In genomic region chr5:77076961-77077820, GRCh38 we compare ENCODE assay signal across 8 cellular contexts. TPM values are rescaled to one million over a fixed set of nuclear protein-coding genes. Genes with fewer than 3 reads are reported as not detected.
A peak's percentile ranks its signal among the peaks of the same experiment; 100 is the strongest.
DNase-seq lines count a peak whose midpoint lies in the region; ATAC-seq, FAIRE-seq and TF ChIP-seq lines count a peak whose summit lies in the region.

No MANE protein-coding gene starts in this region.

- H2AFZ ChIP-seq in H1 (ENCODE audit: low read length): peak overlapping the region; percentile 31; the same call in 1 of the 2 replicates

- H4K5ac ChIP-seq in H1 (ENCODE audit: insufficient read length, low read depth, low read length): no peak overlapping the region

- peak; percentile 72 to 90 (median 82) for TF ChIP-seq CTCF in H1 (IDR thresholded peaks at IDR 0.05; ENCODE audit: control extremely low read depth in 1 of 3, insufficient read depth in 1 of 3, low read depth in 1 of 3, low read length in 3 of 3)

- peaks cover 6% of the 10 kb centered on the region for H3K4me1 Mint-ChIP-seq in activated CD8-positive, alpha-beta T cell treated with anti-CD3 and anti-CD28 coated beads, Interleukin-2, amount 10 ng/mL, durations not matched to agents 7 days and 5 days (ENCODE audit: low read depth)

- H3K4ac ChIP-seq in H1 (replicated peaks; ENCODE audit: insufficient read length, low read depth, low read length): no peak overlapping the region

- H3K4me3 ChIP-seq in H1 (ENCODE audit: extremely low read depth in 1 of 4, insufficient read depth in 2 of 4, low read depth in 3 of 4, low read length in 4 of 4): peak overlapping the region; percentile 41 to 72 (median 63)

- H2BK12ac ChIP-seq in H1 (ENCODE audit: low read depth, low read length): no peak overlapping the region

- H3K9me3 Mint-ChIP-seq in activated CD8-positive, alpha-beta T cell treated with anti-CD3 and anti-CD28 coated beads, Interleukin-2, amount 10 ng/mL, durations not matched to agents 7 days and 5 days (ENCODE audit: insufficient read depth): no peaks in the 10 kb centered on the region

- ATAC-seq in GM21723 (IDR thresholded peaks at IDR 0.05; ENCODE audit: unreplicated experiment): peak; percentile 87
- peak; percentile 89 for ATAC-seq in activated CD8-positive, alpha-beta T cell treated with anti-CD3 and anti-CD28 coated beads, Interleukin-2, amount 10 ng/mL, durations not matched to agents 7 days and 5 days
- no peak for ATAC-seq in HG03378 (IDR thresholded peaks at IDR 0.05; ENCODE audit: unreplicated experiment)

- no peak overlapping the region for H4K91ac ChIP-seq in H1 (replicated peaks; ENCODE audit: insufficient read length, low read length)

- peaks cover 4% of the 10 kb centered on the region; the same call in 1 of the 2 replicates for H3K23me2 ChIP-seq in H1 (ENCODE audit: low read depth, low read length)

- TF ChIP-seq POLR2A in H1 (IDR thresholded peaks at IDR 0.05; ENCODE audit: control extremely low read depth in 1 of 2, low read depth in 2 of 2, low read length in 2 of 2): peak in 1 of 2 experiments; percentile 42; a peak in 1 of 3 replicates

- H3K36me3 Mint-ChIP-seq in activated CD8-positive, alpha-beta T cell treated with anti-CD3 and anti-CD28 coated beads, Interleukin-2, amount 10 ng/mL, durations not matched to agents 7 days and 5 days (ENCODE audit: low read depth): peaks cover 2% of the 10 kb centered on the region

- H3K27ac Mint-ChIP-seq in activated CD8-positive, alpha-beta T cell treated with anti-CD3 and anti-CD28 coated beads, Interleukin-2, amount 10 ng/mL, durations not matched to agents 7 days and 5 days: no peak overlapping the region

- H4K20me1 ChIP-seq in H1 (replicated peaks in 1 of 2; ENCODE audit: control insufficient read depth in 1 of 2, insufficient read depth in 2 of 2, low read length in 2 of 2): no peaks in the 10 kb centered on the region

- H3K79me1 ChIP-seq in H1 (ENCODE audit: low read depth, low read length): no peaks in the 10 kb centered on the region

- peak; percentile 82 for DNase-seq in Daoy (ENCODE audit: low read depth)
- DNase-seq in NCI-H1105 (lab: John Stamatoyannopoulos, UW): peak; percentile 44
- DNase-seq in activated CD8-positive, alpha-beta T cell treated with anti-CD3 and anti-CD28 coated beads, Interleukin-2, amount 10 ng/mL, durations not matched to agents 7 days and 5 days: peak; percentile 68
- DNase-seq in H1 (ENCODE audit: low read depth in 1 of 2, low spot score in 2 of 2): peak in 1 of 2 experiments; percentile 94
- peak; percentile 93 for DNase-seq in mesenteric fat pad (ENCODE audit: low spot score)
- DNase-seq in stimulated activated CD8-positive, alpha-beta memory T cell treated with anti-CD3 and anti-CD28 coated beads, Interleukin-2, amount 100 ng/mL, for 48 hours (ENCODE audit: low read depth in 2 of 2): peak; percentile 50 to 58

- H3K4me3 Mint-ChIP-seq in activated CD8-positive, alpha-beta T cell treated with anti-CD3 and anti-CD28 coated beads, Interleukin-2, amount 10 ng/mL, durations not matched to agents 7 days and 5 days: peak overlapping the region; percentile 52

- CTCF ChIA-PET in activated CD8-positive, alpha-beta T cell treated with anti-CD3 and anti-CD28 coated beads, Interleukin-2, amount 10 ng/mL, durations not matched to agents 7 days and 5 days (lab: Charles Lee): interaction anchor here (0.7 to 2.6 kb wide), 29 partner anchors 10 to 586 kb away, joined by 3 to 34 read pairs (median 3); partner anchors contain the start of genes AGGF1, WDR41 and ZBED3
- CTCF ChIA-PET in H1 (lab: Charles Lee; ENCODE audit: partially characterized antibody): interaction anchor here (0.7 to 2.9 kb wide), 28 partner anchors 9 to 362 kb away, joined by 3 to 15 read pairs (median 5); partner anchors contain the start of genes AGGF1, S100Z and ZBED3

- no peak overlapping the region for H3K18ac ChIP-seq in H1 (ENCODE audit: extremely low read depth, low read length)

- no peak overlapping the region for H3K23ac ChIP-seq in H1 (ENCODE audit: insufficient read length)

- peak overlapping the region; percentile 48 to 90 for H3K4me2 ChIP-seq in H1 (ENCODE audit: insufficient read depth in 1 of 2, low read depth in 2 of 2, low read length in 2 of 2)

- H2BK15ac ChIP-seq in H1 (ENCODE audit: low read length): no peak overlapping the region

- H4K8ac ChIP-seq in H1 (ENCODE audit: extremely low read depth, insufficient read depth, low read length): no peak overlapping the region

- peak in 1 of 2 experiments; percentile 47; a peak in 1 of 3 replicates for TF ChIP-seq EP300 in H1 (IDR thresholded peaks at IDR 0.05; ENCODE audit: borderline replicate concordance in 1 of 2, low read depth in 2 of 2, low read length in 2 of 2)

- H2BK5ac ChIP-seq in H1 (ENCODE audit: low read depth, low read length): no peak overlapping the region; the same call in 1 of the 2 replicates

- no peaks in the 10 kb centered on the region for H3K36me3 ChIP-seq in H1 (ENCODE audit: control insufficient read depth in 2 of 4, insufficient read depth in 4 of 4, low read length in 3 of 4)

- TF ChIP-seq RAD21 in H1 (IDR thresholded peaks at IDR 0.05 in 1 of 2, conservative IDR thresholded peaks at IDR 0.05 in 1 of 2; ENCODE audit: low read depth in 2 of 2, low read length in 2 of 2): peak; percentile 56 to 83; a peak in 3 of 4 replicates

- POLR2A ChIA-PET in activated CD8-positive, alpha-beta T cell treated with anti-CD3 and anti-CD28 coated beads, Interleukin-2, amount 10 ng/mL, durations not matched to agents 7 days and 5 days (lab: Charles Lee): interaction anchor here (0.6 to 1.5 kb wide), 2 partner anchors 18 to 47 kb away, joined by 3 to 5 read pairs; partner anchors contain the start of gene AGGF1
- POLR2A ChIA-PET in H1 (lab: Charles Lee; ENCODE audit: partially characterized antibody): interaction anchor here (0.6 to 2.7 kb wide), 12 partner anchors 9 to 1492 kb away, joined by 3 to 76 read pairs (median 4); partner anchors contain the start of gene ZBED3

- H3K27ac ChIP-seq in H1 (ENCODE audit: low read depth, low read length): no peak overlapping the region

- H2BK20ac ChIP-seq in H1 (ENCODE audit: low read length): no peak overlapping the region

- H3K56ac ChIP-seq in H1 (replicated peaks; ENCODE audit: insufficient read length, low read depth, low read length): no peak overlapping the region

- no peak overlapping the region for H2AK5ac ChIP-seq in H1 (ENCODE audit: low read depth, low read length)

- no peaks in the 10 kb centered on the region for H3K79me2 ChIP-seq in H1 (ENCODE audit: control insufficient read depth in 1 of 2, insufficient read depth in 2 of 2, low read length in 2 of 2)

- no peaks in the 10 kb centered on the region for H3K9me3 ChIP-seq in H1 (ENCODE audit: insufficient read depth in 2 of 2, low read depth in 1 of 2, low read length in 1 of 2)

- H3K9ac ChIP-seq in H1 (replicated peaks in 1 of 4; ENCODE audit: extremely low read depth in 1 of 4, low read depth in 3 of 4, low read length in 3 of 4): peak overlapping the region in 3 of 4 experiments; percentile 25 to 79 (median 47); a peak in 5 of 7 replicates

- peaks cover 0 to 4% (median 2%) of the 10 kb centered on the region in 4 experiments; a peak in 1 of 7 replicates for H3K27me3 ChIP-seq in H1 (replicated peaks in 1 of 4; ENCODE audit: control insufficient read depth in 3 of 4, extremely low read depth in 1 of 4, insufficient read depth in 3 of 4, low read length in 3 of 4)

- no peak overlapping the region for H3K14ac ChIP-seq in H1 (ENCODE audit: insufficient read length)

- no peaks in the 10 kb centered on the region; a peak in 2 of 7 replicates for H3K4me1 ChIP-seq in H1 (replicated peaks in 1 of 4; ENCODE audit: control insufficient read depth in 3 of 4, insufficient read depth in 4 of 4, low read length in 3 of 4)

- peaks cover 2% of the 10 kb centered on the region for H3K27me3 Mint-ChIP-seq in activated CD8-positive, alpha-beta T cell treated with anti-CD3 and anti-CD28 coated beads, Interleukin-2, amount 10 ng/mL, durations not matched to agents 7 days and 5 days (ENCODE audit: low read depth)

- 8% methylated on average over 58 of the region's 102 CpGs; no CpG with 5 or more reads in 1 of the 2 experiments for WGBS in H1 (ENCODE audit: extremely low coverage in 1 of 2, insufficient coverage in 1 of 2, insufficient read length in 1 of 2, insufficient replicate concordance in 2 of 2, low coverage in 1 of 2, low lambda C conversion rate in 2 of 2, missing lambda C conversion rate in 1 of 2), 2 experiments

- no peak overlapping the region for H2BK120ac ChIP-seq in H1 (replicated peaks; ENCODE audit: low read depth, low read length)

- no peak for FAIRE-seq in H1 (lab: Jason Lieb, UNC)

TF ChIP-seq in H1, 55 proteins besides CTCF, POLR2A, EP300 and RAD21 (continues in another document):
- no peak for TF ChIP-seq RXRA (IDR thresholded peaks at IDR 0.05; ENCODE audit: insufficient read depth, low read depth, low read length)

RNA-seq across cellular contexts. Expression of gene ZBED3, which starts 9.9 kb away (rescaled TPM):
- 1.3 and 4.1 TPM in 2 replicates for total RNA-seq in Daoy (2014; rRNA removed; shearing (Covaris generic))
- total RNA-seq in activated CD8-positive, alpha-beta T cell treated with anti-CD3 and anti-CD28 coated beads, Interleukin-2, amount 10 ng/mL, durations not matched to agents 7 days and 5 days: 1 to 10 TPM; 2.0 TPM
- 6.6 and 7.9 TPM in 2 replicates for total RNA-seq in H1 (2021; fragmentation: NEBNext Ultra II Directional; extraction: Animal tissue kit (Norgen Biotek cat#: 25700))
- polyA plus RNA-seq in H1 (2011; rRNA removed): 7.3 and 9.4 TPM in 2 replicates
- 6.1 TPM for polyA plus RNA-seq in H1 (2011; cell fraction: cytosol; rRNA removed)
- 5.0 TPM for polyA plus RNA-seq in H1 (2011; cell fraction: nucleus; rRNA removed)
- polyA plus RNA-seq in H1 (2012, experiment 1 of 2): 3.8 to 4.9 TPM (median 4.3 TPM) in 4 replicates
- polyA plus RNA-seq in H1 (2012, experiment 2 of 2): 1.7 TPM
- 4.8 TPM for polyA plus RNA-seq in H1 (2013, experiment 1 of 2)
- polyA plus RNA-seq in H1 (2013, experiment 2 of 2): 4.9 TPM
- 8.3 and 10.7 TPM in 2 replicates for polyA minus RNA-seq in H1 (2011; rRNA and poly(A)+ RNA removed)
- polyA minus RNA-seq in H1 (2011; cell fraction: cytosol; rRNA and poly(A)+ RNA removed): 2.6 TPM
- 10.1 TPM for polyA minus RNA-seq in H1 (2011; cell fraction: nucleus; rRNA and poly(A)+ RNA removed)
- total RNA-seq in mesenteric fat pad: 21.6 TPM

RNA-seq across cellular contexts. Expression of gene AGGF1, which starts 47.0 kb away (rescaled TPM):
- total RNA-seq in Daoy (2014; rRNA removed; shearing (Covaris generic)): 27.8 and 27.9 TPM in 2 replicates
- total RNA-seq in activated CD8-positive, alpha-beta T cell treated with anti-CD3 and anti-CD28 coated beads, Interleukin-2, amount 10 ng/mL, durations not matched to agents 7 days and 5 days: 10 to 100 TPM; 27.2 to 28.4 TPM
- total RNA-seq in H1 (2021; fragmentation: NEBNext Ultra II Directional; extraction: Animal tissue kit (Norgen Biotek cat#: 25700)): 18.7 and 19.0 TPM in 2 replicates
- 7.1 and 7.3 TPM in 2 replicates for polyA plus RNA-seq in H1 (2011; rRNA removed)
- 9.2 TPM for polyA plus RNA-seq in H1 (2011; cell fraction: cytosol; rRNA removed)
- polyA plus RNA-seq in H1 (2011; cell fraction: nucleus; rRNA removed): 13.1 TPM
- polyA plus RNA-seq in H1 (2012, experiment 1 of 2): 7.2 to 10.5 TPM (median 8.0 TPM) in 4 replicates
- 0.67 TPM for polyA plus RNA-seq in H1 (2012, experiment 2 of 2)
- 18.6 TPM for polyA plus RNA-seq in H1 (2013, experiment 1 of 2)
- polyA plus RNA-seq in H1 (2013, experiment 2 of 2): 17.0 TPM
- polyA minus RNA-seq in H1 (2011; rRNA and poly(A)+ RNA removed): 4.3 and 5.4 TPM in 2 replicates
- polyA minus RNA-seq in H1 (2011; cell fraction: cytosol; rRNA and poly(A)+ RNA removed): 11.8 TPM
- 24.8 TPM for polyA minus RNA-seq in H1 (2011; cell fraction: nucleus; rRNA and poly(A)+ RNA removed)
- 21.7 TPM for total RNA-seq in mesenteric fat pad
